8 cellular contexts compared by ENCODE assay signal in the genomic region with DNA sequence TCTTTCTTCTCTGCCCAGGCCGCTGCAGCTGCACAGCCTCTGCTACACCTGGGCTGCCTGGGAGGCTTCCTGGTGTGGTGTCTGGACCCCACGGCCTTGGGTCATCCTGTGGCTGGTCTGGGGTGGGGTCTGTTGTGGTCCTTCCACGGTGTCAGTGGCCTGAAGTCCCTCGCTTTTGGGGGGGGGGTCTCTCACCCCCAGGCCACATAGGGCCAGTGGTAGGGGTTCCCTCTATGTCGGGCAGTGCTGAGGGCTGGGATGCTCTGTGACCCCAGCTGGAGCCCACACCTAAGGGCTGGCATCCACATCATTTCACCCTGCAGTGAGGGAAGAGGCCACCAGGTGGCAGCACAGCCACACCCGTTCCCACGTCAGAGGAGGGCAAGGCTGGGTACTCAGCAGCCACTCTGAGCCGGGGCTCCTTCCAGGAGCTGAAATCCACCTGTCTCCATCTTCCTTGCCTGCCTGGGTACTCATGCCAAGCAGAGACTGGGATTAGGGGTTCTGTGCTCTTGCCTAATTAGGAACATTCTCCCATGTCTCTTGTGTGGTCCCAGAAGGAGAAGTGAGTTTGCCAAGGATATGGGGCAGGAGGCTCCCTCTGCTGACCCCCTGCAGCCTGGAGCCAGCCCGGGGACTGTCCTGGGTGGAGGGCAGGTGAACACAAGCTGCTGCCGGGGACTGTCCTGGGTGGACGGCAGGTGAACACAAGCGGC. TPM values are rescaled to one million over a fixed set of nuclear protein-coding genes. Genes with fewer than 3 reads are reported as not detected.
DNase-seq lines count a peak whose midpoint lies in the region; ATAC-seq and TF ChIP-seq lines count a peak whose summit lies in the region.

No MANE protein-coding gene starts in this region.

- H3K9me3 ChIP-seq in lower lobe of right lung, result no peaks in the 10 kb centered on the region

- ATAC-seq in lower lobe of right lung (peak; percentile 78 to 80), GM21529 (IDR thresholded peaks at IDR 0.05; ENCODE audit: unreplicated experiment) (no peak)

- peaks cover 17% of the 10 kb centered on the region for H3K27me3 ChIP-seq in lower lobe of right lung (ENCODE audit: low read depth)

- H3K36me3 ChIP-seq in lower lobe of right lung, result peaks cover 47% of the 10 kb centered on the region

- intact Hi-C loops in lower lobe of right lung (cut with DNase I), result no loop called here

- TF ChIP-seq CTCF in AG10803 (conservative IDR thresholded peaks at IDR 0.05; ENCODE audit: low read length), result peak; percentile 84
- peak; percentile 93 for TF ChIP-seq CTCF in lower lobe of right lung (IDR thresholded peaks at IDR 0.05)

- no peak overlapping the region for H3K4me3 ChIP-seq in AG10803 (ENCODE audit: low read length)
- no peak overlapping the region for H3K4me3 ChIP-seq in lower lobe of right lung

- DNase-seq in AG10803 (ENCODE audit: low read depth), result peak; percentile 33
- DNase-seq in GOT3 (lab: John Stamatoyannopoulos, UW), result peak; percentile 22
- DNase-seq in NCI-H345 treated with DMSO at 0.1 percent for 48 hours (lab: John Stamatoyannopoulos, UW; ENCODE audit: unreplicated experiment), result peak; percentile 56
- peak; percentile 77 for DNase-seq in activated CD4-positive, alpha-beta T cell treated with anti-CD3 and anti-CD28 coated beads, Interleukin-2, amount 50 U/mL, for 1 hour
- peak; percentile 80 for DNase-seq in dermis blood vessel endothelial cell
- peak; percentile 79 for DNase-seq in lower lobe of right lung
- DNase-seq in stimulated activated CD8-positive, alpha-beta memory T cell treated with anti-CD3 and anti-CD28 coated beads, Interleukin-12 subunit alpha, Interleukin-12 subunit beta, amount 100 ng/mL, for 1 hour (ENCODE audit: low read depth), result peak; percentile 59

- H3K27ac ChIP-seq in lower lobe of right lung, result no peak overlapping the region

- no peaks in the 10 kb centered on the region for H3K4me1 ChIP-seq in lower lobe of right lung

RNA-seq across cellular contexts. Expression of a gene that starts 13.0 kb away (rescaled TPM):
- 6.8 and 19.6 TPM in 2 replicates for total RNA-seq in dermis blood vessel endothelial cell
- total RNA-seq in lower lobe of right lung, result 56.4 TPM

Comparison
In these comparisons a context has a peak if more than half of its experiments do, and no peak if none do; other contexts are left out.
1. DNase-seq: peak in every context shown above with its lines; median percentile 80 in dermis blood vessel endothelial cell; 79 in lower lobe of right lung; 77 in activated CD4-positive, alpha-beta T cell treated with anti-CD3 and anti-CD28 coated beads, Interleukin-2, amount 50 U/mL, for 1 hour; 59 in stimulated activated CD8-positive, alpha-beta memory T cell treated with anti-CD3 and anti-CD28 coated beads, Interleukin-12 subunit alpha, Interleukin-12 subunit beta, amount 100 ng/mL, for 1 hour; 56 in NCI-H345 treated with DMSO at 0.1 percent for 48 hours; 33 in AG10803; 22 in GOT3.